16 cellular contexts compared by ENCODE assay signal in genomic region chrX:135505356-135505755, GRCh38. TPM values are rescaled to one million over a fixed set of nuclear protein-coding genes. Genes with fewer than 3 reads are reported as not detected.
DNase-seq lines count a peak whose midpoint lies in the region; TF ChIP-seq lines count a peak whose summit lies in the region.
"Had no signal": no experiment of that assay in that cellular context is flagged by ENCODE, and none has a peak within 500 bp of the region (broad histone marks: within the 10 kb centered on the region; RNA-seq: fewer than 3 reads in every experiment).

No MANE protein-coding gene starts in this region.

- H3K36me3 ChIP-seq in breast epithelium, result no peaks in the 10 kb centered on the region
- H3K36me3 ChIP-seq: HAP-1 had no signal

- no peak for TF ChIP-seq POLR2A in breast epithelium (IDR thresholded peaks at IDR 0.05)

- H3K4me3 ChIP-seq in breast epithelium (no peak overlapping the region), epithelial cell of esophagus (ENCODE audit: low read length) (no peak overlapping the region), fibroblast of the aortic adventitia (ENCODE audit: low read depth, low read length) (no peak overlapping the region)
- H3K4me3 ChIP-seq: A549, HAP-1 had no signal

- H3K27ac Mint-ChIP-seq in MCF 10A (ENCODE audit: low read depth, unreplicated experiment), result no peak overlapping the region
- H3K27ac Mint-ChIP-seq: CD4-positive, alpha-beta T cell had no signal

- DNase-seq in MCF 10A (ENCODE audit: unreplicated experiment), result peak; percentile 33
- no peak for DNase-seq in breast epithelium (ENCODE audit: low spot score in 2 of 2)
- peak; percentile 52 for DNase-seq in epithelial cell of esophagus (ENCODE audit: low read depth)
- DNase-seq in fibroblast of the aortic adventitia (ENCODE audit: low read depth), result peak; percentile 17
- no peak for DNase-seq in NCI-H1092 treated with DMSO at 0.1 percent for 48 hours (lab: John Stamatoyannopoulos, UW)
- DNase-seq in NCI-H187 (lab: John Stamatoyannopoulos, UW), result no peak
- no peak for DNase-seq in NCI-H2196 treated with DMSO at 0.1 percent for 48 hours (lab: John Stamatoyannopoulos, UW; ENCODE audit: unreplicated experiment)
- no peak for DNase-seq in NCI-H2227 (lab: John Stamatoyannopoulos, UW; ENCODE audit: unreplicated experiment)
- DNase-seq: AML-193; Caco-2; CD4-positive, alpha-beta T cell had no signal

- no peaks in the 10 kb centered on the region for H3K9me3 Mint-ChIP-seq in MCF 10A (ENCODE audit: unreplicated experiment)
- H3K9me3 Mint-ChIP-seq: CD4-positive, alpha-beta T cell had no signal

- no peaks in the 10 kb centered on the region for H3K4me1 ChIP-seq in breast epithelium
- H3K4me1 ChIP-seq: A549, Caco-2, HAP-1 had no signal

- no peaks in the 10 kb centered on the region for H3K4me1 Mint-ChIP-seq in MCF 10A (ENCODE audit: insufficient read depth, unreplicated experiment)

- POLR2A ChIA-PET in MCF 10A (lab: Yijun Ruan, JAX), result interaction anchor here (0.7 to 0.9 kb wide), 2 partner anchors 14 to 74 kb away, joined by 3 read pairs; no protein-coding TSS in a partner anchor

- intact Hi-C loops in MCF 10A (cut with micrococcal nuclease), result no loop called here
- intact Hi-C loops in breast epithelium (cut with DNase I; ENCODE audit: low total_unique reads), result no loop called here

- H3K27ac ChIP-seq in breast epithelium, result no peak overlapping the region
- H3K27ac ChIP-seq: 22Rv1, A549, C4-2B, HL-60 had no signal

- BruUV-seq in MCF 10A (replicated peaks; lab: Mats Ljungman, UMichigan), result no TSS peak

- TF ChIP-seq CTCF in MCF 10A (IDR thresholded peaks at IDR 0.05; ENCODE audit: unreplicated experiment) (no peak), breast epithelium (IDR thresholded peaks at IDR 0.05) (no peak), epithelial cell of esophagus (IDR thresholded peaks at IDR 0.05; ENCODE audit: insufficient read depth, low read depth, low read length, missing control alignments) (no peak), fibroblast of the aortic adventitia (IDR thresholded peaks at IDR 0.05; ENCODE audit: insufficient read depth, low read length) (no peak)

- no peaks in the 10 kb centered on the region for H3K9me3 ChIP-seq in breast epithelium
- H3K9me3 ChIP-seq: A549, Caco-2, HAP-1 had no signal

- no peak overlapping the region for H3K4me3 Mint-ChIP-seq in MCF 10A (ENCODE audit: unreplicated experiment)
- H3K4me3 Mint-ChIP-seq: CD4-positive, alpha-beta T cell had no signal

- peaks cover 0 to 20% of the 10 kb centered on the region in 2 donors for H3K27me3 ChIP-seq in breast epithelium

- no peaks in the 10 kb centered on the region for H3K36me3 Mint-ChIP-seq in MCF 10A (ENCODE audit: insufficient read depth, unreplicated experiment)

- H3K27me3 Mint-ChIP-seq in MCF 10A (ENCODE audit: insufficient read depth, unreplicated experiment), result peaks cover 33% of the 10 kb centered on the region
- H3K27me3 Mint-ChIP-seq: CD4-positive, alpha-beta T cell had no signal

- CTCF ChIA-PET in MCF 10A (lab: Yijun Ruan, JAX), result interaction anchor here (0.6 to 1.1 kb wide), 3 partner anchors 68 to 319 kb away, joined by 3 to 4 read pairs (median 3); no protein-coding TSS in a partner anchor

RNA-seq across cellular contexts. Expression of gene INTS6L, which starts 15.1 kb away (rescaled TPM):
- 5.9 and 6.9 TPM in 2 replicates for total RNA-seq in MCF 10A (2022)
- 10 to 100 TPM in 2 of 3 donors, 1 to 10 TPM in 1; 7.7 to 23.4 (median 12.5) TPM for total RNA-seq in breast epithelium
- 3.3 and 5.3 TPM in 2 replicates for total RNA-seq in fibroblast of the aortic adventitia (ENCODE audit: low replicate concordance)

Comparison
In these comparisons a context has a peak if more than half of its experiments do, and no peak if none do; other contexts are left out.
1. DNase-seq: peak in MCF 10A (single experiment), epithelial cell of esophagus (single experiment) and fibroblast of the aortic adventitia (single experiment); none in breast epithelium (0 of 2), NCI-H1092 treated with DMSO at 0.1 percent for 48 hours (single experiment), NCI-H187 (0 of 2), NCI-H2196 treated with DMSO at 0.1 percent for 48 hours (single experiment) and NCI-H2227 (single experiment).